10 cellular contexts compared by ENCODE assay signal in the genomic region with DNA sequence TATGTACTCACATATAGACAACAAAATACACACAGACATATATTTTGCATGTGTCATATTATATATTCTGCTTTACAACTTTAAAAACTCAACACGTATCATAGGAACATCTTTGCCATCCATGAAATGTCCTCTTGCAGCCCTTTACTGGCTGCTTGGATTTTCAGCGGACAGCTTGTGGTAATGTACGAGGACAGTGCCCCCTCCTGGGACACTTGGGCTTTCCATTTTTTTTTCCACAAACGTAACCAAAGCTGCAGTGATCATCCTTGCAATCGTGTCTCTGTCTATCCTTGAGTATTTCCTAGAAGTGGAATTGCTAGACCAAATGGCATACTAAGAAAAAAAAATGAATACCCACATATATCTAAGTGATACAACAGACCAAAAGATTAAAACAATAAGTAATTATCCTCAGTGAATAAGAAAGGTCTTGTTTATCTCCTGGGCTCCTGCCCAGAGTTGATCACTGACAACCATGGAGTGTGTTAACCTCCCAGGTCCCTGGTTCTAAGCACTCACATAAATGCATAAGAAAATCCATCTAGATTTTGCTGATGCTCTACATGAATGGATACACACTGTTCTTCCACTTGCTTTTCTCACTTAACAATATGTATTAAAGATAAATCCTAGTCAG. TPM values are rescaled to one million over a fixed set of nuclear protein-coding genes. Genes with fewer than 3 reads are reported as not detected.
DNase-seq lines count a peak whose midpoint lies in the region; ATAC-seq and TF ChIP-seq lines count a peak whose summit lies in the region.
"Had no signal": no experiment of that assay in that cellular context is flagged by ENCODE, and none has a peak within 500 bp of the region (broad histone marks: within the 10 kb centered on the region; RNA-seq: fewer than 3 reads in every experiment).

No MANE protein-coding gene starts in this region.

- TF ChIP-seq CTCF in progenitor cell of endocrine pancreas (IDR thresholded peaks at IDR 0.05; ENCODE audit: unreplicated experiment) (peak; percentile 80), omental fat pad (IDR thresholded peaks at IDR 0.05) (no peak)

- no peaks in the 10 kb centered on the region for H3K4me1 Mint-ChIP-seq in progenitor cell of endocrine pancreas (ENCODE audit: low read depth)

- ATAC-seq in omental fat pad (ENCODE audit: low FRiP score) (no peak), HG02759 (IDR thresholded peaks at IDR 0.05; ENCODE audit: unreplicated experiment) (no peak)

- no peaks in the 10 kb centered on the region for H3K36me3 Mint-ChIP-seq in progenitor cell of endocrine pancreas (ENCODE audit: insufficient read depth)
- H3K36me3 Mint-ChIP-seq: IgD-negative memory B cell had no signal

- H3K9me3 Mint-ChIP-seq in progenitor cell of endocrine pancreas (ENCODE audit: low read depth), result no peaks in the 10 kb centered on the region

- DNase-seq in CD1c-positive myeloid dendritic cell (ENCODE audit: extremely low spot score), result peak; percentile 66
- peak; percentile 28 for DNase-seq in HS-5 (ENCODE audit: low read depth)
- DNase-seq in SW480 (ENCODE audit: low spot score), result peak; percentile 76
- peak; percentile 40 for DNase-seq in foreskin melanocyte
- no peak for DNase-seq in progenitor cell of endocrine pancreas (ENCODE audit: low spot score, unreplicated experiment)
- no peak for DNase-seq in omental fat pad (ENCODE audit: low spot score)
- no peak for DNase-seq in DMS79 (lab: John Stamatoyannopoulos, UW)
- DNase-seq: naive B cell had no signal

- H3K27ac Mint-ChIP-seq in progenitor cell of endocrine pancreas, result no peak overlapping the region
- H3K27ac Mint-ChIP-seq: naive B cell had no signal

- peaks cover 21% of the 10 kb centered on the region for H3K27me3 Mint-ChIP-seq in progenitor cell of endocrine pancreas

- no peak overlapping the region for H3K4me3 Mint-ChIP-seq in progenitor cell of endocrine pancreas (ENCODE audit: low read depth)
- H3K4me3 Mint-ChIP-seq: IgD-negative memory B cell, naive B cell had no signal

RNA-seq across cellular contexts. Expression of a gene that starts 18.1 kb away (rescaled TPM):
- not detected in 2 replicates for total RNA-seq in progenitor cell of endocrine pancreas
- total RNA-seq in omental fat pad, result under 1 TPM in 2 of 4 donors, not detected in 2; 0.63 to 0.74 TPM

RNA-seq across cellular contexts. Expression of a gene that starts 24.2 kb away (rescaled TPM):
- not detected in 2 replicates for total RNA-seq in progenitor cell of endocrine pancreas
- total RNA-seq in omental fat pad, result 10 to 100 TPM in 2 of 4 donors, 1 to 10 TPM in 1, under 1 TPM in 1; 0.95 to 59.9 (median 7.0) TPM

Comparison
In these comparisons a context has a peak if more than half of its experiments do, and no peak if none do; other contexts are left out.
1. DNase-seq: peak in CD1c-positive myeloid dendritic cell (single experiment), HS-5 (single experiment), SW480 (single experiment) and foreskin melanocyte (single experiment); none in progenitor cell of endocrine pancreas (single experiment), omental fat pad (single experiment) and DMS79 (single experiment).